ENCODE assay signal across 29 cellular contexts in genomic region chr4:157763490-157763889, GRCh38.
"Had no signal": no experiment of that assay in that cellular context is flagged by ENCODE, and none has a peak within 500 bp of the region (broad histone marks: within the 10 kb centered on the region; RNA-seq: fewer than 3 reads in every experiment).

No MANE protein-coding gene starts in this region.

- H3K4me1 ChIP-seq: heart left ventricle, lower lobe of right lung, prostate gland, sigmoid colon, tibial nerve, uterus had no signal

- H3K9me3 ChIP-seq: heart left ventricle, lower lobe of right lung, mucosa of descending colon, ovary, prostate gland, sigmoid colon, tibial nerve, uterus had no signal

- H3K27ac Mint-ChIP-seq: immature natural killer cell; naive thymus-derived CD4-positive, alpha-beta T cell; natural killer cell treated with Interleukin-12 subunit alpha and Interleukin-12 subunit beta and Interleukin-15 and Interleukin-18, amount 100 ng/mL, for 72 hours; stimulated activated memory B cell treated with anti-CD40 and anti-IgM and Interleukin-4, amounts not matched to agents 10 μg/mL and 1 μg/mL and 100 μg/mL, for 72 hours; stimulated activated naive CD8-positive, alpha-beta T cell treated with anti-CD3 and anti-CD28 coated beads, Interleukin-15, amount 100 ng/mL, for 72 hours; type B pancreatic cell had no signal

- H3K36me3 Mint-ChIP-seq: immature natural killer cell; naive thymus-derived CD4-positive, alpha-beta T cell; stimulated activated memory B cell treated with anti-CD40 and anti-IgM and Interleukin-4, amounts not matched to agents 10 μg/mL and 1 μg/mL and 100 μg/mL, for 72 hours; type B pancreatic cell had no signal

- DNase-seq: heart left ventricle; hypothalamus; immature natural killer cell; kidney; left ventricle myocardium superior; lower lobe of right lung; mammary epithelial cell; midbrain; mucosa of descending colon; naive thymus-derived CD4-positive, alpha-beta T cell; ovary; retina; right cardiac atrium; sigmoid colon; stimulated activated CD4-positive, alpha-beta T cell treated with anti-CD3 and anti-CD28 coated beads, Interleukin-1b, Interleukin-23, amount 100 ng/mL, for 48 hours; stimulated activated CD4-positive, alpha-beta T cell treated with anti-CD3 and anti-CD28 coated beads, Interleukin-2, amount 100 ng/mL, for 48 hours; stimulated activated CD4-positive, alpha-beta T cell treated with anti-CD3 and anti-CD28 coated beads, Interleukin-4, amount 100 ng/mL, for 4 hours; stimulated activated CD8-positive, alpha-beta memory T cell treated with anti-CD3 and anti-CD28 coated beads, Interleukin-4, amount 100 ng/mL, for 48 hours; stimulated activated naive CD4-positive, alpha-beta T cell treated with Interleukin-2 at 50 U/mL for 16 hours; stimulated activated naive CD8-positive, alpha-beta T cell treated with anti-CD3 and anti-CD28 coated beads, Interleukin-15, amount 100 ng/mL, for 72 hours; substantia nigra; uterus had no signal

- H3K27me3 Mint-ChIP-seq: naive thymus-derived CD4-positive, alpha-beta T cell; natural killer cell treated with Interleukin-12 subunit alpha and Interleukin-12 subunit beta and Interleukin-15 and Interleukin-18, amount 100 ng/mL, for 72 hours; stimulated activated memory B cell treated with anti-CD40 and anti-IgM and Interleukin-4, amounts not matched to agents 10 μg/mL and 1 μg/mL and 100 μg/mL, for 72 hours; stimulated activated naive CD8-positive, alpha-beta T cell treated with anti-CD3 and anti-CD28 coated beads, Interleukin-15, amount 100 ng/mL, for 72 hours; type B pancreatic cell had no signal

- H3K27ac ChIP-seq: heart left ventricle, lower lobe of right lung, ovary, prostate gland, sigmoid colon, tibial nerve, uterus had no signal

- H3K4me3 Mint-ChIP-seq: immature natural killer cell; naive thymus-derived CD4-positive, alpha-beta T cell; natural killer cell treated with Interleukin-12 subunit alpha and Interleukin-12 subunit beta and Interleukin-15 and Interleukin-18, amount 100 ng/mL, for 72 hours; stimulated activated memory B cell treated with anti-CD40 and anti-IgM and Interleukin-4, amounts not matched to agents 10 μg/mL and 1 μg/mL and 100 μg/mL, for 72 hours; stimulated activated naive CD8-positive, alpha-beta T cell treated with anti-CD3 and anti-CD28 coated beads, Interleukin-15, amount 100 ng/mL, for 72 hours; type B pancreatic cell had no signal

- H3K36me3 ChIP-seq: heart left ventricle, lower lobe of right lung, ovary, prostate gland, sigmoid colon, tibial nerve, uterus had no signal

- H3K27me3 ChIP-seq: heart left ventricle, ovary, sigmoid colon, tibial nerve, uterus had no signal

- ATAC-seq: heart left ventricle; left ventricle myocardium superior; lower lobe of right lung; mucosa of descending colon; naive thymus-derived CD4-positive, alpha-beta T cell; natural killer cell treated with Interleukin-12 subunit alpha and Interleukin-12 subunit beta and Interleukin-15 and Interleukin-18, amount 100 ng/mL, for 72 hours; right cardiac atrium; stimulated activated memory B cell treated with anti-CD40 and anti-IgM and Interleukin-4, amounts not matched to agents 10 μg/mL and 1 μg/mL and 100 μg/mL, for 72 hours; stimulated activated naive CD8-positive, alpha-beta T cell treated with anti-CD3 and anti-CD28 coated beads, Interleukin-15, amount 100 ng/mL, for 72 hours had no signal

- FAIRE-seq: islet of Langerhans, kidney had no signal

- H3K4me1 Mint-ChIP-seq: immature natural killer cell; naive thymus-derived CD4-positive, alpha-beta T cell; stimulated activated memory B cell treated with anti-CD40 and anti-IgM and Interleukin-4, amounts not matched to agents 10 μg/mL and 1 μg/mL and 100 μg/mL, for 72 hours; stimulated activated naive CD8-positive, alpha-beta T cell treated with anti-CD3 and anti-CD28 coated beads, Interleukin-15, amount 100 ng/mL, for 72 hours had no signal

- H3K4me3 ChIP-seq: heart left ventricle, lower lobe of right lung, mucosa of descending colon, ovary, prostate gland, sigmoid colon, smooth muscle cell, tibial nerve, uterus had no signal
